In genomic region chr7:101154693-101155102, GRCh38 we compare ENCODE assay signal across 8 cellular contexts. TPM values are rescaled to one million over a fixed set of nuclear protein-coding genes. Genes with fewer than 3 reads are reported as not detected.
A peak's percentile ranks its signal among the peaks of the same experiment; 100 is the strongest.
DNase-seq lines count a peak whose midpoint lies in the region; ATAC-seq and TF ChIP-seq lines count a peak whose summit lies in the region.
"Had no signal": no experiment of that assay in that cellular context is flagged by ENCODE, and none has a peak within 500 bp of the region (broad histone marks: within the 10 kb centered on the region; RNA-seq: fewer than 3 reads in every experiment).

No MANE protein-coding gene starts in this region.

- H3K27me3 Mint-ChIP-seq in activated B cell treated with CpG ODN at 0.5 μM for 24 hours = peaks cover under 1% of the 10 kb centered on the region

- peaks cover 12% of the 10 kb centered on the region for H3K36me3 Mint-ChIP-seq in activated B cell treated with CpG ODN at 0.5 μM for 24 hours (ENCODE audit: low read depth)

- H3K27ac ChIP-seq in right lobe of liver = no peak overlapping the region

- H3K9me3 ChIP-seq in right lobe of liver = no peaks in the 10 kb centered on the region

- no peaks in the 10 kb centered on the region for H3K9me3 Mint-ChIP-seq in activated B cell treated with CpG ODN at 0.5 μM for 24 hours

- TF ChIP-seq POLR2A in right lobe of liver (IDR thresholded peaks at IDR 0.05) = no peak

- H3K4me1 ChIP-seq in right lobe of liver = peaks cover 0 to 14% (median 0%) of the 10 kb centered on the region in 4 donors

- H3K27ac Mint-ChIP-seq in activated B cell treated with CpG ODN at 0.5 μM for 24 hours = no peak overlapping the region

- peak; percentile 18 for ATAC-seq in activated B cell treated with CpG ODN at 0.5 μM for 24 hours (ENCODE audit: low read depth)
- peak; percentile 32 to 46 (median 34) for ATAC-seq in right lobe of liver

- H3K27me3 ChIP-seq in right lobe of liver = no peaks in the 10 kb centered on the region

- peaks cover 13% of the 10 kb centered on the region for H3K4me1 Mint-ChIP-seq in activated B cell treated with CpG ODN at 0.5 μM for 24 hours

- intact Hi-C loops in activated B cell treated with CpG ODN at 0.5 μM for 24 hours (cut with micrococcal nuclease) (loop anchor here (1.0 kb wide), 2 partner anchors 11 to 16 kb away; partner anchors contain the start of gene VGF), right lobe of liver (cut with DNase I) (no loop called here)

- peaks cover 0 to 2% (median 0%) of the 10 kb centered on the region in 4 donors for H3K36me3 ChIP-seq in right lobe of liver

- TF ChIP-seq CTCF in activated B cell treated with CpG ODN at 0.5 μM for 24 hours (IDR thresholded peaks at IDR 0.05) (no peak), right lobe of liver (IDR thresholded peaks at IDR 0.05) (no peak)

- peak overlapping the region; percentile 71 to 84 (median 75) for H3K4me3 ChIP-seq in right lobe of liver

- CTCF ChIA-PET in activated B cell treated with CpG ODN at 0.5 μM for 24 hours (lab: Charles Lee) = no interaction called here

- WGBS in right lobe of liver (ENCODE audit: insufficient coverage, low coverage, low lambda C conversion rate, missing lambda C conversion rate) = 0% methylated on average over 12 of the region's 34 CpGs

- POLR2A ChIA-PET in activated B cell treated with CpG ODN at 0.5 μM for 24 hours (lab: Charles Lee) = interaction anchor here (0.9 kb wide), 1 partner anchor 97 kb away, joined by 3 read pairs; no protein-coding TSS in a partner anchor

- peak; percentile 69 for DNase-seq in NCI-H2227 (lab: John Stamatoyannopoulos, UW; ENCODE audit: unreplicated experiment)
- DNase-seq in NCI-H2227 treated with DMSO at 0.1 percent for 48 hours (lab: John Stamatoyannopoulos, UW) = no peak
- DNase-seq in activated B cell treated with CpG ODN at 0.5 μM for 24 hours = no peak
- DNase-seq in right lobe of liver = no peak
- DNase-seq in germinal center (ENCODE audit: low spot score) = no peak
- DNase-seq in HuH-7 (ENCODE audit: low spot score) = no peak

- peak overlapping the region; percentile 83 for H3K4me3 Mint-ChIP-seq in activated B cell treated with CpG ODN at 0.5 μM for 24 hours

RNA-seq across cellular contexts. Expression of gene AP1S1, which starts 0.4 kb away (rescaled TPM):
- total RNA-seq in activated B cell treated with CpG ODN at 0.5 μM for 24 hours = 19.2 and 22.7 TPM in 2 replicates
- 10 to 100 TPM; 24.0 to 56.5 (median 26.4) TPM for total RNA-seq in right lobe of liver

RNA-seq across cellular contexts. Expression of gene VGF, which starts 10.7 kb away (rescaled TPM):
- 0.07 and 0.11 TPM in 2 replicates for total RNA-seq in activated B cell treated with CpG ODN at 0.5 μM for 24 hours
- not detected for total RNA-seq in right lobe of liver
- total RNA-seq: lung microvascular endothelial cell had no signal

RNA-seq across cellular contexts. Expression of gene NAT16, which starts 25.4 kb away (rescaled TPM):
- not detected in 2 replicates for total RNA-seq in activated B cell treated with CpG ODN at 0.5 μM for 24 hours
- total RNA-seq in right lobe of liver = not detected
- total RNA-seq: Daoy, lung microvascular endothelial cell had no signal

RNA-seq across cellular contexts. Expression of gene SERPINE1, which starts 27.8 kb away (rescaled TPM):
- not detected in 2 replicates for total RNA-seq in activated B cell treated with CpG ODN at 0.5 μM for 24 hours
- 100 to 1,000 TPM in 3 of 6 experiments, 10 to 100 TPM in 2, 1 to 10 TPM in 1; 5.4 to 497 (median 98.6) TPM for total RNA-seq in right lobe of liver

RNA-seq across cellular contexts. Expression of gene MOGAT3, which starts 46.1 kb away (rescaled TPM):
- not detected in 2 replicates for total RNA-seq in activated B cell treated with CpG ODN at 0.5 μM for 24 hours
- total RNA-seq in right lobe of liver = 10 to 100 TPM in 5 of 6 experiments, 1 to 10 TPM in 1; 8.4 to 28.6 (median 15.7) TPM
- total RNA-seq: Daoy, lung microvascular endothelial cell had no signal
